ENCODE assay signal across 20 cellular contexts in the genomic region with DNA sequence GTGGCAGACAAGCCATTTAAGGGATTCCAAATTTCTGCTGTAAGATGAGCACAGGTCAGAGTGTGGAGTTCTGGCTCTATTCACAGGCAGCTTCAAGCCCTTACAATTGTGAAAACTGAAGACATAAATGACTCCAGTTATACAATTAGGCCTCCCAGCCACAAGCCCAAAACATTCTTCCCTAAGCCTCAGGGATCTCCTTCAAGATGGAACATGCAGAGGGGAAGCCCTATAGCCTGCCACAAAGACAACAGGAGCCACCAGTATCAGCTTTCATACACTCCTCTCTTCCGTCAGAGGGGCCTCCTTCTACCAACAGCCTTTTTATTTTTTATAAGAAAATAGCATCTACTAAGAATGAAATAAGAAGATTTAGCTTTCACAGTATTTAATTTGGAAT. TPM values are rescaled to one million over a fixed set of nuclear protein-coding genes. Genes with fewer than 3 reads are reported as not detected.
A peak's percentile ranks its signal among the peaks of the same experiment; 100 is the strongest.
DNase-seq lines count a peak whose midpoint lies in the region; ATAC-seq, FAIRE-seq and TF ChIP-seq lines count a peak whose summit lies in the region.
"Had no signal": no experiment of that assay in that cellular context is flagged by ENCODE, and none has a peak within 500 bp of the region (broad histone marks: within the 10 kb centered on the region; RNA-seq: fewer than 3 reads in every experiment).

No MANE protein-coding gene starts in this region.

- no peak for TF ChIP-seq CTCF in astrocyte (IDR thresholded peaks at IDR 0.05; ENCODE audit: insufficient read depth, low read depth, low read length)
- no peak for TF ChIP-seq CTCF in keratinocyte (optimal IDR thresholded peaks at IDR 0.05 in 1 of 3, IDR thresholded peaks at IDR 0.05 in 1 of 3, conservative IDR thresholded peaks at IDR 0.05 in 1 of 3; ENCODE audit: extremely low read depth in 1 of 3, insufficient read depth in 2 of 3, low read length in 3 of 3)

- no peak overlapping the region for H2AFZ ChIP-seq in astrocyte (ENCODE audit: low read depth, low read length)
- H2AFZ ChIP-seq in keratinocyte (ENCODE audit: control insufficient read depth, low read length), result no peak overlapping the region

- H3K27me3 Mint-ChIP-seq in astrocyte (ENCODE audit: low read depth, unreplicated experiment), result no peaks in the 10 kb centered on the region
- H3K27me3 Mint-ChIP-seq: B cell, naive B cell, T-cell had no signal

- H3K27me3 ChIP-seq in astrocyte (ENCODE audit: insufficient read depth, low read length), result no peaks in the 10 kb centered on the region
- no peaks in the 10 kb centered on the region for H3K27me3 ChIP-seq in keratinocyte (ENCODE audit: control insufficient read depth, extremely low read depth, insufficient read depth, low read length)
- H3K27me3 ChIP-seq: cardiac muscle cell had no signal

- H3K9me1 ChIP-seq in keratinocyte (ENCODE audit: control insufficient read depth, extremely low read depth, insufficient read depth, low read length), result peaks cover 3% of the 10 kb centered on the region

- no peak overlapping the region for H3K27ac Mint-ChIP-seq in astrocyte (ENCODE audit: unreplicated experiment)
- H3K27ac Mint-ChIP-seq: B cell, naive B cell, T-cell had no signal

- H3K36me3 ChIP-seq in astrocyte (ENCODE audit: insufficient read depth, low read length), result peaks cover 63% of the 10 kb centered on the region
- peaks cover 17 to 40% of the 10 kb centered on the region in 2 experiments for H3K36me3 ChIP-seq in keratinocyte (ENCODE audit: control insufficient read depth in 2 of 2, extremely low read depth in 1 of 2, insufficient read depth in 2 of 2, low read length in 2 of 2)
- H3K36me3 ChIP-seq: cardiac muscle cell had no signal

- H3K79me2 ChIP-seq in astrocyte (ENCODE audit: insufficient read depth, low read length) (peaks cover 46% of the 10 kb centered on the region), keratinocyte (ENCODE audit: control insufficient read depth, insufficient read depth, low read length) (no peaks in the 10 kb centered on the region)

- H3K4me3 ChIP-seq in astrocyte (ENCODE audit: insufficient read depth, low read depth, low read length) (no peak overlapping the region), keratinocyte (ENCODE audit: control insufficient read depth in 2 of 3, extremely low read depth in 1 of 3, insufficient read depth in 2 of 3, low read depth in 1 of 3, low read length in 3 of 3) (no peak overlapping the region), skin epidermis (no peak overlapping the region)
- H3K4me3 ChIP-seq: cardiac muscle cell, HAP-1 had no signal

- peaks cover 64% of the 10 kb centered on the region for H3K4me1 ChIP-seq in astrocyte (ENCODE audit: insufficient read depth, low read length)
- H3K4me1 ChIP-seq in keratinocyte (ENCODE audit: control insufficient read depth, extremely low read depth, insufficient read depth, low read length), result peaks cover 29% of the 10 kb centered on the region

- H4K20me1 ChIP-seq in astrocyte (ENCODE audit: insufficient read depth, low read length) (peaks cover 13% of the 10 kb centered on the region), keratinocyte (ENCODE audit: control insufficient read depth, extremely low read depth, insufficient read depth, low read length) (no peaks in the 10 kb centered on the region)

- no peak overlapping the region for H3K4me3 Mint-ChIP-seq in astrocyte (ENCODE audit: unreplicated experiment)
- H3K4me3 Mint-ChIP-seq: B cell, naive B cell, T-cell had no signal

- H3K27ac ChIP-seq in astrocyte (ENCODE audit: low read depth, low read length) (peak overlapping the region; percentile 2), keratinocyte (ENCODE audit: control insufficient read depth, insufficient read depth, low read length) (peak overlapping the region; percentile 43), skin epidermis (peak overlapping the region in 13 of 21 experiments; percentile 2 to 92 (median 39))
- H3K27ac ChIP-seq: cardiac muscle cell had no signal

- DNase-seq in HPDE6-E6E7 (ENCODE audit: extremely low spot score) (peak; percentile 31), astrocyte (ENCODE audit: low read depth) (no peak), keratinocyte (ENCODE audit: low read depth, low spot score) (peak; percentile 32), NCI-H1092 (lab: John Stamatoyannopoulos, UW) (no peak), 8988T (no peak)
- no peak for DNase-seq in NK-92 treated with Interleukin-12 subunit alpha and Interleukin-12 subunit beta, amount 100 ng/mL, for 24 hours (lab: John Stamatoyannopoulos, UW)
- DNase-seq: activated CD4-positive, CD25-positive, alpha-beta regulatory T cell; activated naive CD4-positive, alpha-beta T cell; DMS53; left colon; naive B cell; NCI-H1105 treated with DMSO at 0.1 percent for 48 hours; NCI-H446; stimulated activated naive CD4-positive, alpha-beta T cell; T-cell had no signal

- dilution Hi-C loops in keratinocyte (cut with MboI; ENCODE audit: extremely low pct_ligation_motif_present, low sequenced_read_pairs), result no loop called here

- no peak for FAIRE-seq in astrocyte (lab: Jason Lieb, UNC)
- FAIRE-seq in keratinocyte (lab: Jason Lieb, UNC), result peak; percentile 71

- H3K4me2 ChIP-seq in astrocyte (ENCODE audit: low read length), result no peak overlapping the region
- H3K4me2 ChIP-seq in keratinocyte (ENCODE audit: control insufficient read depth, extremely low read depth, insufficient read depth, low read depth, low read length), result no peak overlapping the region

- H3K9me3 ChIP-seq in astrocyte (ENCODE audit: insufficient read depth, low read depth, low read length) (no peaks in the 10 kb centered on the region), keratinocyte (ENCODE audit: control insufficient read depth, low read depth, low read length) (no peaks in the 10 kb centered on the region)
- H3K9me3 ChIP-seq: HAP-1 had no signal

- H3K9ac ChIP-seq in astrocyte (ENCODE audit: low read length) (no peak overlapping the region), keratinocyte (ENCODE audit: control insufficient read depth, extremely low read depth, insufficient read depth, low read length) (no peak overlapping the region)

- H3K9me3 Mint-ChIP-seq in astrocyte (ENCODE audit: unreplicated experiment), result no peaks in the 10 kb centered on the region
- H3K9me3 Mint-ChIP-seq: naive B cell, T-cell had no signal

- H3K36me3 Mint-ChIP-seq in astrocyte (ENCODE audit: low read depth, unreplicated experiment), result peaks cover 33% of the 10 kb centered on the region

- no peak for ATAC-seq in HG02798 (IDR thresholded peaks at IDR 0.05; ENCODE audit: poor library complexity, unreplicated experiment)
- ATAC-seq: T-cell had no signal

- H3K4me1 Mint-ChIP-seq in astrocyte (ENCODE audit: low read depth, unreplicated experiment), result peaks cover 58% of the 10 kb centered on the region
- H3K4me1 Mint-ChIP-seq: B cell, naive B cell had no signal

RNA-seq across cellular contexts. Expression of a gene that starts 46.5 kb away (rescaled TPM):
- 73.1 and 73.3 TPM in 2 replicates for total RNA-seq in astrocyte
- polyA plus RNA-seq in keratinocyte, result 108 to 153 TPM (median 143 TPM) in 3 replicates
- polyA plus RNA-seq in keratinocyte (2011; ENCODE audit: low read depth), result 39.2 TPM
- 106 and 210 TPM in 2 replicates for polyA plus RNA-seq in keratinocyte (2011; cell fraction: cytosol; rRNA removed)
- 151 and 186 TPM in 2 replicates for polyA plus RNA-seq in keratinocyte (2011; cell fraction: nucleus; rRNA removed)
- 53.2 and 90.1 TPM in 2 replicates for polyA plus RNA-seq in keratinocyte (2012; ENCODE audit: low replicate concordance)
- 12.3 to 204 TPM (median 110 TPM) in 3 replicates for polyA minus RNA-seq in keratinocyte
- 35.9 TPM for polyA minus RNA-seq in keratinocyte (2011; cell fraction: cytosol; rRNA and poly(A)+ RNA removed)
- polyA minus RNA-seq in keratinocyte (2011; cell fraction: nucleus; rRNA and poly(A)+ RNA removed), result 26.2 and 97.3 TPM in 2 replicates

Comparison
In these comparisons a context has a peak if more than half of its experiments do, and no peak if none do; other contexts are left out.
1. DNase-seq: peak in HPDE6-E6E7 (single experiment) and keratinocyte (single experiment); none in astrocyte (single experiment), NCI-H1092 (single experiment), NK-92 treated with Interleukin-12 subunit alpha and Interleukin-12 subunit beta, amount 100 ng/mL, for 24 hours (single experiment) and 8988T (single experiment).
2. Peak in every context shown above with its lines, with median percentiles within 50 percentile points of each other: H3K27ac ChIP-seq.